In the genomic region with DNA sequence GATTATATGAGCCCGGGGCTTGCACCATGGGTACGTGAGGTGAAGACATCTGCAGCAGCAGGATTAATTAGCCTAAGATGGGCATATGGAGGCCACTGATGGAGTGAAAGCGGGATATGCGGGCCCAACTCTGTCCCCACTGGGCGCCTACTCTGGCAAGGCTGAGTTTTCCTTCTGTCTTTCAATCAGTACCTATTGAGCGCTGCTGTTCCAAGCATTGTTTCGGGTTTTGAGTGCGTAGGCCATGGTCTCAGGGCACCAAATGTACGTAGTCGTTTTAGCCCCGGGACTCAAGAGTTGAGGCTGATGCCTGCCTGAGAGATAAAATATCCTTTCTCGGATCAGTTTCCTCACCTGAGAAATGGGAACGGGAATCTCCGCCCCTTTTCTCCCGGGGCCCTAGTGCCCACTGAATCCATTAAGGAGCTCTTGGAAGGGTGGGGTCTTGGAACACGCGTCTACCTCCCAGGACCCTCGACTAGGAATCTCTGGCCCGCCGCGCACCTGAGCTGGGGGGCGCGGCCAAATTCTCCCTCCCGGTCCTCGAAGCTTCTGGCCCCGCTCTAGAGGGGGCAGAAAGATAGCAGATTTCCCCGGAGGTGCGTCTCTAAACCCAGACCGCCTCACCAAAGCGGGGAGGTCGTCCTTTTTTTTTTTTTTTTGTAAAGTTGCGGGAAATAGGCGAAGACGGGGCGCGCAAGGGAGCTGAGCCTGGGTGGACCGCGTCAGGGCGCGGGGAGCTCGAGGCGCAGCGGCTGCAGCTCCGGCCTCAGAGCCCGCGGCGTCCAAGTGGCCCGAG, we compare ENCODE assay signal across 1 cellular context.
TF ChIP-seq lines count a peak whose summit lies in the region.

No MANE protein-coding gene starts in this region.

TF ChIP-seq in H1, 55 proteins besides CTCF, POLR2A, EP300 and RAD21 (continued from another document):
- TF ChIP-seq KDM4A (IDR thresholded peaks at IDR 0.05; ENCODE audit: low read depth, low read length, severe bottlenecking) (no peak), ASH2L (IDR thresholded peaks at IDR 0.05; ENCODE audit: low read length) (peak; percentile 29), BRCA1 (IDR thresholded peaks at IDR 0.05; ENCODE audit: low read depth, low read length) (no peak), CEBPB (IDR thresholded peaks at IDR 0.05; ENCODE audit: low read depth, low read length) (no peak), RNF2 (IDR thresholded peaks at IDR 0.05; ENCODE audit: borderline replicate concordance, low read depth, low read length, missing control alignments, poor library complexity, severe bottlenecking) (no peak), SP4 (IDR thresholded peaks at IDR 0.05; ENCODE audit: low read length) (no peak), BACH1 (IDR thresholded peaks at IDR 0.05; ENCODE audit: low read length) (no peak), CHD2 (IDR thresholded peaks at IDR 0.05; ENCODE audit: low read length) (no peak), GTF2F1 (IDR thresholded peaks at IDR 0.05; ENCODE audit: borderline replicate concordance, low read depth, low read length) (no peak), ZNF274 (IDR thresholded peaks at IDR 0.05; ENCODE audit: borderline replicate concordance, extremely low read depth, low read length) (no peak), TBP (IDR thresholded peaks at IDR 0.05; ENCODE audit: low read depth, low read length) (no peak), BCL11A (IDR thresholded peaks at IDR 0.05; ENCODE audit: low read depth in 2 of 2, low read length in 2 of 2) (no peak), POU5F1 (IDR thresholded peaks at IDR 0.05; ENCODE audit: low read depth, low read length) (no peak), CHD1 (IDR thresholded peaks at IDR 0.05; ENCODE audit: low read depth, low read length) (no peak), JUND (IDR thresholded peaks at IDR 0.05; ENCODE audit: low read length) (no peak), SAP30 (IDR thresholded peaks at IDR 0.05; ENCODE audit: insufficient read depth, insufficient replicate concordance, low read length) (no peak), SIX5 (IDR thresholded peaks at IDR 0.05; ENCODE audit: low read depth, low read length) (no peak), RBBP5 (IDR thresholded peaks at IDR 0.05; ENCODE audit: borderline replicate concordance, low read depth, low read length) (peak; percentile 64; the same call in 1 of the 2 replicates), SP1 (IDR thresholded peaks at IDR 0.05; ENCODE audit: low read depth, low read length) (peak; percentile 55; the same call in 1 of the 2 replicates), MAFK (IDR thresholded peaks at IDR 0.05; ENCODE audit: low read depth, low read length) (no peak), TEAD4 (IDR thresholded peaks at IDR 0.05; ENCODE audit: low read depth, low read length) (no peak), PHF8 (conservative IDR thresholded peaks at IDR 0.05; ENCODE audit: low read depth, low read length) (no peak), POLR2AphosphoS5 (IDR thresholded peaks at IDR 0.05; ENCODE audit: low read depth, low read length) (no peak), RFX5 (IDR thresholded peaks at IDR 0.05; ENCODE audit: borderline replicate concordance, low read depth, low read length) (no peak), CREB1 (IDR thresholded peaks at IDR 0.05) (no peak), RXRA (IDR thresholded peaks at IDR 0.05; ENCODE audit: insufficient read depth, low read depth, low read length) (no peak), SP2 (IDR thresholded peaks at IDR 0.05; ENCODE audit: low read length) (no peak), TCF12 (IDR thresholded peaks at IDR 0.05; ENCODE audit: low read depth, low read length) (no peak), CBX5 (IDR thresholded peaks at IDR 0.05; ENCODE audit: low read depth, low read length) (no peak), TAF1 (IDR thresholded peaks at IDR 0.05; ENCODE audit: low read depth, low read length) (no peak; the same call in 1 of the 2 replicates), SIN3A (conservative IDR thresholded peaks at IDR 0.05 in 1 of 2, IDR thresholded peaks at IDR 0.05 in 1 of 2; ENCODE audit: low read depth in 1 of 2, low read length in 2 of 2) (no peak), HDAC6 (IDR thresholded peaks at IDR 0.05; ENCODE audit: low read depth, low read length) (no peak), SIRT6 (IDR thresholded peaks at IDR 0.05; ENCODE audit: low read length) (no peak), CTBP2 (IDR thresholded peaks at IDR 0.05; ENCODE audit: borderline replicate concordance, insufficient read depth, insufficient read length, low read length) (no peak), JUN (IDR thresholded peaks at IDR 0.05; ENCODE audit: low read depth, low read length) (no peak), GABPA (IDR thresholded peaks at IDR 0.05; ENCODE audit: borderline replicate concordance, insufficient read depth, low read length) (no peak), EZH2 (IDR thresholded peaks at IDR 0.05; ENCODE audit: low read depth, low read length, severe bottlenecking) (peak; percentile 32), HDAC2 (IDR thresholded peaks at IDR 0.05; ENCODE audit: borderline replicate concordance in 1 of 2, low read depth in 2 of 2, low read length in 2 of 2) (peak in 1 of 2 experiments; percentile 79; a peak in 2 of 4 replicates), SUZ12 (IDR thresholded peaks at IDR 0.05; ENCODE audit: low read length) (no peak; the same call in 1 of the 2 replicates), YY1 (IDR thresholded peaks at IDR 0.05; ENCODE audit: low read depth, low read length) (no peak)
- TF ChIP-seq, protein P1, sequence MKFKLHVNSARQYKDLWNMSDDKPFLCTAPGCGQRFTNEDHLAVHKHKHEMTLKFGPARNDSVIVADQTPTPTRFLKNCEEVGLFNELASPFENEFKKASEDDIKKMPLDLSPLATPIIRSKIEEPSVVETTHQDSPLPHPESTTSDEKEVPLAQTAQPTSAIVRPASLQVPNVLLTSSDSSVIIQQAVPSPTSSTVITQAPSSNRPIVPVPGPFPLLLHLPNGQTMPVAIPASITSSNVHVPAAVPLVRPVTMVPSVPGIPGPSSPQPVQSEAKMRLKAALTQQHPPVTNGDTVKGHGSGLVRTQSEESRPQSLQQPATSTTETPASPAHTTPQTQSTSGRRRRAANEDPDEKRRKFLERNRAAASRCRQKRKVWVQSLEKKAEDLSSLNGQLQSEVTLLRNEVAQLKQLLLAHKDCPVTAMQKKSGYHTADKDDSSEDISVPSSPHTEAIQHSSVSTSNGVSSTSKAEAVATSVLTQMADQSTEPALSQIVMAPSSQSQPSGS (IDR thresholded peaks at IDR 0.05; ENCODE audit: low read length) = no peak
- TF ChIP-seq, protein P2, sequence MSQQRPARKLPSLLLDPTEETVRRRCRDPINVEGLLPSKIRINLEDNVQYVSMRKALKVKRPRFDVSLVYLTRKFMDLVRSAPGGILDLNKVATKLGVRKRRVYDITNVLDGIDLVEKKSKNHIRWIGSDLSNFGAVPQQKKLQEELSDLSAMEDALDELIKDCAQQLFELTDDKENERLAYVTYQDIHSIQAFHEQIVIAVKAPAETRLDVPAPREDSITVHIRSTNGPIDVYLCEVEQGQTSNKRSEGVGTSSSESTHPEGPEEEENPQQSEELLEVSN (IDR thresholded peaks at IDR 0.05) = no peak
- TF ChIP-seq, protein P3, sequence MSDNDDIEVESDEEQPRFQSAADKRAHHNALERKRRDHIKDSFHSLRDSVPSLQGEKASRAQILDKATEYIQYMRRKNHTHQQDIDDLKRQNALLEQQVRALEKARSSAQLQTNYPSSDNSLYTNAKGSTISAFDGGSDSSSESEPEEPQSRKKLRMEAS (IDR thresholded peaks at IDR 0.05) = peak; percentile 2; the same call in 1 of the 2 replicates
- TF ChIP-seq, protein P4, sequence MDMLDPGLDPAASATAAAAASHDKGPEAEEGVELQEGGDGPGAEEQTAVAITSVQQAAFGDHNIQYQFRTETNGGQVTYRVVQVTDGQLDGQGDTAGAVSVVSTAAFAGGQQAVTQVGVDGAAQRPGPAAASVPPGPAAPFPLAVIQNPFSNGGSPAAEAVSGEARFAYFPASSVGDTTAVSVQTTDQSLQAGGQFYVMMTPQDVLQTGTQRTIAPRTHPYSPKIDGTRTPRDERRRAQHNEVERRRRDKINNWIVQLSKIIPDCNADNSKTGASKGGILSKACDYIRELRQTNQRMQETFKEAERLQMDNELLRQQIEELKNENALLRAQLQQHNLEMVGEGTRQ (IDR thresholded peaks at IDR 0.05; ENCODE audit: low read length) = no peak
- TF ChIP-seq, protein P5, sequence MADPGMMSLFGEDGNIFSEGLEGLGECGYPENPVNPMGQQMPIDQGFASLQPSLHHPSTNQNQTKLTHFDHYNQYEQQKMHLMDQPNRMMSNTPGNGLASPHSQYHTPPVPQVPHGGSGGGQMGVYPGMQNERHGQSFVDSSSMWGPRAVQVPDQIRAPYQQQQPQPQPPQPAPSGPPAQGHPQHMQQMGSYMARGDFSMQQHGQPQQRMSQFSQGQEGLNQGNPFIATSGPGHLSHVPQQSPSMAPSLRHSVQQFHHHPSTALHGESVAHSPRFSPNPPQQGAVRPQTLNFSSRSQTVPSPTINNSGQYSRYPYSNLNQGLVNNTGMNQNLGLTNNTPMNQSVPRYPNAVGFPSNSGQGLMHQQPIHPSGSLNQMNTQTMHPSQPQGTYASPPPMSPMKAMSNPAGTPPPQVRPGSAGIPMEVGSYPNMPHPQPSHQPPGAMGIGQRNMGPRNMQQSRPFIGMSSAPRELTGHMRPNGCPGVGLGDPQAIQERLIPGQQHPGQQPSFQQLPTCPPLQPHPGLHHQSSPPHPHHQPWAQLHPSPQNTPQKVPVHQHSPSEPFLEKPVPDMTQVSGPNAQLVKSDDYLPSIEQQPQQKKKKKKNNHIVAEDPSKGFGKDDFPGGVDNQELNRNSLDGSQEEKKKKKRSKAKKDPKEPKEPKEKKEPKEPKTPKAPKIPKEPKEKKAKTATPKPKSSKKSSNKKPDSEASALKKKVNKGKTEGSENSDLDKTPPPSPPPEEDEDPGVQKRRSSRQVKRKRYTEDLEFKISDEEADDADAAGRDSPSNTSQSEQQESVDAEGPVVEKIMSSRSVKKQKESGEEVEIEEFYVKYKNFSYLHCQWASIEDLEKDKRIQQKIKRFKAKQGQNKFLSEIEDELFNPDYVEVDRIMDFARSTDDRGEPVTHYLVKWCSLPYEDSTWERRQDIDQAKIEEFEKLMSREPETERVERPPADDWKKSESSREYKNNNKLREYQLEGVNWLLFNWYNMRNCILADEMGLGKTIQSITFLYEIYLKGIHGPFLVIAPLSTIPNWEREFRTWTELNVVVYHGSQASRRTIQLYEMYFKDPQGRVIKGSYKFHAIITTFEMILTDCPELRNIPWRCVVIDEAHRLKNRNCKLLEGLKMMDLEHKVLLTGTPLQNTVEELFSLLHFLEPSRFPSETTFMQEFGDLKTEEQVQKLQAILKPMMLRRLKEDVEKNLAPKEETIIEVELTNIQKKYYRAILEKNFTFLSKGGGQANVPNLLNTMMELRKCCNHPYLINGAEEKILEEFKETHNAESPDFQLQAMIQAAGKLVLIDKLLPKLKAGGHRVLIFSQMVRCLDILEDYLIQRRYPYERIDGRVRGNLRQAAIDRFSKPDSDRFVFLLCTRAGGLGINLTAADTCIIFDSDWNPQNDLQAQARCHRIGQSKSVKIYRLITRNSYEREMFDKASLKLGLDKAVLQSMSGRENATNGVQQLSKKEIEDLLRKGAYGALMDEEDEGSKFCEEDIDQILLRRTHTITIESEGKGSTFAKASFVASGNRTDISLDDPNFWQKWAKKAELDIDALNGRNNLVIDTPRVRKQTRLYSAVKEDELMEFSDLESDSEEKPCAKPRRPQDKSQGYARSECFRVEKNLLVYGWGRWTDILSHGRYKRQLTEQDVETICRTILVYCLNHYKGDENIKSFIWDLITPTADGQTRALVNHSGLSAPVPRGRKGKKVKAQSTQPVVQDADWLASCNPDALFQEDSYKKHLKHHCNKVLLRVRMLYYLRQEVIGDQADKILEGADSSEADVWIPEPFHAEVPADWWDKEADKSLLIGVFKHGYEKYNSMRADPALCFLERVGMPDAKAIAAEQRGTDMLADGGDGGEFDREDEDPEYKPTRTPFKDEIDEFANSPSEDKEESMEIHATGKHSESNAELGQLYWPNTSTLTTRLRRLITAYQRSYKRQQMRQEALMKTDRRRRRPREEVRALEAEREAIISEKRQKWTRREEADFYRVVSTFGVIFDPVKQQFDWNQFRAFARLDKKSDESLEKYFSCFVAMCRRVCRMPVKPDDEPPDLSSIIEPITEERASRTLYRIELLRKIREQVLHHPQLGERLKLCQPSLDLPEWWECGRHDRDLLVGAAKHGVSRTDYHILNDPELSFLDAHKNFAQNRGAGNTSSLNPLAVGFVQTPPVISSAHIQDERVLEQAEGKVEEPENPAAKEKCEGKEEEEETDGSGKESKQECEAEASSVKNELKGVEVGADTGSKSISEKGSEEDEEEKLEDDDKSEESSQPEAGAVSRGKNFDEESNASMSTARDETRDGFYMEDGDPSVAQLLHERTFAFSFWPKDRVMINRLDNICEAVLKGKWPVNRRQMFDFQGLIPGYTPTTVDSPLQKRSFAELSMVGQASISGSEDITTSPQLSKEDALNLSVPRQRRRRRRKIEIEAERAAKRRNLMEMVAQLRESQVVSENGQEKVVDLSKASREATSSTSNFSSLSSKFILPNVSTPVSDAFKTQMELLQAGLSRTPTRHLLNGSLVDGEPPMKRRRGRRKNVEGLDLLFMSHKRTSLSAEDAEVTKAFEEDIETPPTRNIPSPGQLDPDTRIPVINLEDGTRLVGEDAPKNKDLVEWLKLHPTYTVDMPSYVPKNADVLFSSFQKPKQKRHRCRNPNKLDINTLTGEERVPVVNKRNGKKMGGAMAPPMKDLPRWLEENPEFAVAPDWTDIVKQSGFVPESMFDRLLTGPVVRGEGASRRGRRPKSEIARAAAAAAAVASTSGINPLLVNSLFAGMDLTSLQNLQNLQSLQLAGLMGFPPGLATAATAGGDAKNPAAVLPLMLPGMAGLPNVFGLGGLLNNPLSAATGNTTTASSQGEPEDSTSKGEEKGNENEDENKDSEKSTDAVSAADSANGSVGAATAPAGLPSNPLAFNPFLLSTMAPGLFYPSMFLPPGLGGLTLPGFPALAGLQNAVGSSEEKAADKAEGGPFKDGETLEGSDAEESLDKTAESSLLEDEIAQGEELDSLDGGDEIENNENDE (IDR thresholded peaks at IDR 0.05; ENCODE audit: insufficient replicate concordance, low read length) = no peak
